In genomic region chr1:112450773-112451172, GRCh38 we compare ENCODE assay signal across 28 cellular contexts.
"Had no signal": no experiment of that assay in that cellular context is flagged by ENCODE, and none has a peak within 500 bp of the region (broad histone marks: within the 10 kb centered on the region; RNA-seq: fewer than 3 reads in every experiment).

No MANE protein-coding gene starts in this region.

- H3K4me3 Mint-ChIP-seq: naive B cell; natural killer cell; nephron progenitor cell; neural progenitor cell; stimulated activated naive B cell treated with anti-CD40 and anti-IgM and Interleukin-4, amounts not matched to agents 10 μg/mL and 1 μg/mL and 100 μg/mL, for 72 hours had no signal

- H3K36me3 ChIP-seq: neutrophil, ovary, thyroid gland had no signal

- H3K9me3 Mint-ChIP-seq: natural killer cell; nephron progenitor cell; neural progenitor cell; stimulated activated naive B cell treated with anti-CD40 and anti-IgM and Interleukin-4, amounts not matched to agents 10 μg/mL and 1 μg/mL and 100 μg/mL, for 72 hours had no signal

- H3K27me3 ChIP-seq: hepatocyte, neural progenitor cell, neutrophil, ovary, right atrium auricular region, right lobe of liver, stomach, testis, thyroid gland, transverse colon, upper lobe of left lung, vagina had no signal

- DNase-seq: kidney glomerular epithelial cell; left cardiac atrium; lower lobe of right lung; mammary epithelial cell; naive B cell; natural killer cell; nephron progenitor cell; occipital lobe; right lobe of liver; stimulated activated CD4-positive, alpha-beta T cell treated with anti-CD3 and anti-CD28 coated beads, Interleukin-12 subunit alpha, Interleukin-12 subunit beta, amount 100 ng/mL, for 4 hours; stimulated activated CD4-positive, alpha-beta T cell treated with anti-CD3 and anti-CD28 coated beads, Interleukin-15, amount 100 ng/mL, for 24 hours; stimulated activated CD4-positive, alpha-beta T cell treated with anti-CD3 and anti-CD28 coated beads, Interleukin-2, amount 100 ng/mL, for 24 hours; stimulated activated CD4-positive, alpha-beta T cell treated with anti-CD3 and anti-CD28 coated beads, Interleukin-4, amount 100 ng/mL, for 1 hour; stimulated activated naive B cell treated with anti-CD40 and anti-IgM and Interleukin-4, amounts not matched to agents 10 μg/mL and 1 μg/mL and 100 μg/mL, for 72 hours; stimulated activated naive CD8-positive, alpha-beta T cell treated with anti-CD3 and anti-CD28 coated beads, Interleukin-15, Interleukin-2, amounts not matched to agents 100 U/mL and 50 U/mL, for 24 hours; stomach; testis; thyroid gland; transverse colon; upper lobe of left lung had no signal

- H3K27ac Mint-ChIP-seq: naive B cell; natural killer cell; nephron progenitor cell; neural progenitor cell; progenitor cell of endocrine pancreas; stimulated activated naive B cell treated with anti-CD40 and anti-IgM and Interleukin-4, amounts not matched to agents 10 μg/mL and 1 μg/mL and 100 μg/mL, for 72 hours had no signal

- H3K27ac ChIP-seq: hepatocyte, lower lobe of right lung, neural progenitor cell, neutrophil, ovary, right atrium auricular region, right lobe of liver, testis, thyroid gland, transverse colon, vagina had no signal

- H3K4me3 ChIP-seq: hepatocyte, lower lobe of right lung, neural progenitor cell, ovary, right atrium auricular region, right lobe of liver, stomach, testis, thyroid gland, transverse colon, upper lobe of left lung, vagina had no signal

- H3K27me3 Mint-ChIP-seq: progenitor cell of endocrine pancreas; stimulated activated naive B cell treated with anti-CD40 and anti-IgM and Interleukin-4, amounts not matched to agents 10 μg/mL and 1 μg/mL and 100 μg/mL, for 72 hours had no signal

- ATAC-seq: left cardiac atrium; left lobe of liver; lower lobe of right lung; natural killer cell; right lobe of liver; stimulated activated naive B cell treated with anti-CD40 and anti-IgM and Interleukin-4, amounts not matched to agents 10 μg/mL and 1 μg/mL and 100 μg/mL, for 72 hours; stimulated activated naive CD8-positive, alpha-beta T cell treated with anti-CD3 and anti-CD28 coated beads, Interleukin-15, Interleukin-2, amounts not matched to agents 100 U/mL and 50 U/mL, for 24 hours had no signal

- H3K36me3 Mint-ChIP-seq: natural killer cell had no signal

- H3K4me1 Mint-ChIP-seq: naive B cell; natural killer cell; nephron progenitor cell; stimulated activated naive B cell treated with anti-CD40 and anti-IgM and Interleukin-4, amounts not matched to agents 10 μg/mL and 1 μg/mL and 100 μg/mL, for 72 hours had no signal
